In the genomic region with DNA sequence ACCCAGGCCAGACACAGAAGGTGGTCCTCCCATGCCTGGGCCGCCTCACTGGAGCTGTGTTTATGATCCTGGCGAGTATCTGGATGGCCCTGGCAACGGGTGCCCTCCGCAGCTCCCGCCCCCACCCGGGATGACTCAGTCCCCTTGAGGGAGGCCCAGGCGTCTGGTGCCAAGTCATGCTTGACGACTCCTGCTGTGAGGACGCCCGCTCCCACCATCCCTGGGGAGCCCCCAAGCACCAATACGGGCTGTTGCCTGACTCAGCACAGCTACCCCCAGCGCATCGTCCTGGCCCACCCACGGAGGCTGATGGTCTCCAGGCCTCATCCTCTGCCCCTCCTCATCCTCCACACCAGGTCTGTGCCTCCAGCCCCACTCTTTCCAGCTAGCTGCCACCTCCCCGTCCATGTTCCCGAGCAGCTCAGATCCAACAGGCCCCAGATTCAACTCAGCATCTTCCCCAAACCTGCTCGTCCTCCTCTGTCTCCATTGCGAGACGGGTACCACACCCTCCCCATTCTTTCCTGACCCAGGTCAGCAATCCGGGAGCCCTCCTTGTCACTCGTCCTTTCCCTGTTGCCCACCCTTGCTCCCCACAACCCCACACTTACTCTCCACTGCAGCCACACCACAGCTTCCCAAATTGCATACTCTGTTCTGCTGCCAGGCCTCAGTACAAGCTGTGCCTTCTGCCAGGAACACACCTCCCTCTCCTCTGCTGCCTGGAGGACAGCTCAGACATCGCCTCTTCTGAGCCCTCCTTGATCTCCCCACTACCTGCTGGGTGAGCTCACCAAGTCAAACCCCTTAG, we compare ENCODE assay signal across 1 cellular context.
A peak's percentile ranks its signal among the peaks of the same experiment; 100 is the strongest.
TF ChIP-seq lines count a peak whose summit lies in the region.

No MANE protein-coding gene starts in this region.

TF ChIP-seq in Ishikawa, 13 proteins besides CTCF, POLR2A, EP300 and RAD21 (continued from another document):
- TF ChIP-seq YY1 (IDR thresholded peaks at IDR 0.05; ENCODE audit: low read depth) (0 out of 2 replicates have a peak, but pooled peaks have one; percentile 7), FOXM1 (IDR thresholded peaks at IDR 0.05; ENCODE audit: borderline replicate concordance, low read depth) (no peak)
- TF ChIP-seq, protein P1, sequence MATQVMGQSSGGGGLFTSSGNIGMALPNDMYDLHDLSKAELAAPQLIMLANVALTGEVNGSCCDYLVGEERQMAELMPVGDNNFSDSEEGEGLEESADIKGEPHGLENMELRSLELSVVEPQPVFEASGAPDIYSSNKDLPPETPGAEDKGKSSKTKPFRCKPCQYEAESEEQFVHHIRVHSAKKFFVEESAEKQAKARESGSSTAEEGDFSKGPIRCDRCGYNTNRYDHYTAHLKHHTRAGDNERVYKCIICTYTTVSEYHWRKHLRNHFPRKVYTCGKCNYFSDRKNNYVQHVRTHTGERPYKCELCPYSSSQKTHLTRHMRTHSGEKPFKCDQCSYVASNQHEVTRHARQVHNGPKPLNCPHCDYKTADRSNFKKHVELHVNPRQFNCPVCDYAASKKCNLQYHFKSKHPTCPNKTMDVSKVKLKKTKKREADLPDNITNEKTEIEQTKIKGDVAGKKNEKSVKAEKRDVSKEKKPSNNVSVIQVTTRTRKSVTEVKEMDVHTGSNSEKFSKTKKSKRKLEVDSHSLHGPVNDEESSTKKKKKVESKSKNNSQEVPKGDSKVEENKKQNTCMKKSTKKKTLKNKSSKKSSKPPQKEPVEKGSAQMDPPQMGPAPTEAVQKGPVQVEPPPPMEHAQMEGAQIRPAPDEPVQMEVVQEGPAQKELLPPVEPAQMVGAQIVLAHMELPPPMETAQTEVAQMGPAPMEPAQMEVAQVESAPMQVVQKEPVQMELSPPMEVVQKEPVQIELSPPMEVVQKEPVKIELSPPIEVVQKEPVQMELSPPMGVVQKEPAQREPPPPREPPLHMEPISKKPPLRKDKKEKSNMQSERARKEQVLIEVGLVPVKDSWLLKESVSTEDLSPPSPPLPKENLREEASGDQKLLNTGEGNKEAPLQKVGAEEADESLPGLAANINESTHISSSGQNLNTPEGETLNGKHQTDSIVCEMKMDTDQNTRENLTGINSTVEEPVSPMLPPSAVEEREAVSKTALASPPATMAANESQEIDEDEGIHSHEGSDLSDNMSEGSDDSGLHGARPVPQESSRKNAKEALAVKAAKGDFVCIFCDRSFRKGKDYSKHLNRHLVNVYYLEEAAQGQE (IDR thresholded peaks at IDR 0.05; ENCODE audit: low read depth), result no peak
